In genomic region chr7:94478648-94479214, GRCh38 we compare ENCODE assay signal across 39 cellular contexts.
"Had no signal": no experiment of that assay in that cellular context is flagged by ENCODE, and none has a peak within 500 bp of the region (broad histone marks: within the 10 kb centered on the region; RNA-seq: fewer than 3 reads in every experiment).

No MANE protein-coding gene starts in this region.

- FAIRE-seq: bronchial epithelial cell, TTC549 had no signal

- DNase-seq: activated CD4-positive, alpha-beta memory T cell treated with anti-CD3 and anti-CD28 coated beads, Interleukin-2, amount 10 ng/mL, durations not matched to agents 7 days and 5 days; activated CD4-positive, alpha-beta T cell treated with anti-CD3 and anti-CD28 coated beads for 1 hour; activated CD4-positive, alpha-beta T cell treated with anti-CD3 and anti-CD28 coated beads for 36 hours; activated CD4-positive, alpha-beta T cell treated with anti-CD3 and anti-CD28 coated beads for 48 hours; activated CD4-positive, alpha-beta T cell treated with anti-CD3 and anti-CD28 coated beads, Interleukin-2, amount 10 ng/mL, durations not matched to agents 7 days and 5 days; activated CD4-positive, alpha-beta T cell treated with anti-CD3 and anti-CD28 coated beads, Interleukin-2, amount 50 U/mL, for 48 hours; activated CD4-positive, CD25-positive, alpha-beta regulatory T cell; activated CD8-positive, alpha-beta memory T cell treated with anti-CD3 and anti-CD28 coated beads for 24 hours; activated CD8-positive, alpha-beta memory T cell treated with anti-CD3 and anti-CD28 coated beads, Interleukin-2, amount 10 ng/mL, durations not matched to agents 7 days and 5 days; activated CD8-positive, alpha-beta memory T cell treated with anti-CD3 and anti-CD28 coated beads, Interleukin-2, amount 50 U/mL, for 48 hours; activated CD8-positive, alpha-beta T cell treated with anti-CD3 and anti-CD28 coated beads, Interleukin-2, amount 10 ng/mL, durations not matched to agents 7 days and 5 days; activated effector memory CD4-positive, alpha-beta T cell treated with Interleukin-2 at 50 U/mL for 16 hours; activated gamma-delta T cell; activated naive CD4-positive, alpha-beta T cell treated with anti-CD3 and anti-CD28 coated beads, Interleukin-2, amount 50 U/mL, for 16 hours; activated naive CD4-positive, alpha-beta T cell treated with Interleukin-2 at 50 U/mL for 16 hours; activated naive CD8-positive, alpha-beta T cell treated with anti-CD3 and anti-CD28 coated beads, Interleukin-2, amount 10 ng/mL, durations not matched to agents 7 days and 5 days; activated naive CD8-positive, alpha-beta T cell treated with anti-CD3 and anti-CD28 coated beads, Interleukin-2, amount 50 U/mL, for 24 hours; activated T-cell treated with anti-CD3 and anti-CD28 coated beads, Interleukin-2, amount 50 U/mL, for 24 hours; activated T-cell treated with anti-CD3 and anti-CD28 coated beads, Interleukin-2, amount 50 U/mL, for 48 hours; amygdala; anterior cingulate cortex; caudate nucleus; cerebellar nuclear complex; T-helper 1 cell; T-helper 2 cell; T-helper 9 cell; WERI-Rb-1 had no signal

- H3K4me3 ChIP-seq: ascending aorta, cardiac muscle cell had no signal

- H3K27ac ChIP-seq: ascending aorta, cardiac muscle cell, WERI-Rb-1 had no signal

- H3K36me3 Mint-ChIP-seq: activated CD8-positive, alpha-beta memory T cell treated with anti-CD3 and anti-CD28 coated beads, Interleukin-2, amount 10 ng/mL, durations not matched to agents 7 days and 5 days; activated naive CD8-positive, alpha-beta T cell; activated naive CD8-positive, alpha-beta T cell treated with anti-CD3 and anti-CD28 coated beads, Interleukin-2, amount 10 ng/mL, durations not matched to agents 7 days and 5 days; brain; WTC11 had no signal

- H3K27me3 ChIP-seq: ascending aorta, cardiac muscle cell had no signal

- H3K36me3 ChIP-seq: ascending aorta, cardiac muscle cell, WERI-Rb-1 had no signal

- H3K9me3 ChIP-seq: ascending aorta had no signal

- H3K4me3 Mint-ChIP-seq: activated CD4-positive, alpha-beta memory T cell treated with anti-CD3 and anti-CD28 coated beads, Interleukin-2, amount 10 ng/mL, durations not matched to agents 7 days and 5 days; activated CD4-positive, alpha-beta T cell treated with anti-CD3 and anti-CD28 coated beads for 36 hours; activated CD4-positive, alpha-beta T cell treated with anti-CD3 and anti-CD28 coated beads, Interleukin-2, amount 10 ng/mL, durations not matched to agents 7 days and 5 days; activated CD8-positive, alpha-beta memory T cell treated with anti-CD3 and anti-CD28 coated beads, Interleukin-2, amount 10 ng/mL, durations not matched to agents 7 days and 5 days; activated CD8-positive, alpha-beta T cell treated with anti-CD3 and anti-CD28 coated beads, Interleukin-2, amount 10 ng/mL, durations not matched to agents 7 days and 5 days; activated naive CD8-positive, alpha-beta T cell; activated naive CD8-positive, alpha-beta T cell treated with anti-CD3 and anti-CD28 coated beads, Interleukin-2, amount 10 ng/mL, durations not matched to agents 7 days and 5 days; activated naive CD8-positive, alpha-beta T cell treated with anti-CD3 and anti-CD28 coated beads, Interleukin-2, amount 50 U/mL, for 24 hours; activated T-cell treated with anti-CD3 and anti-CD28 coated beads, Interleukin-2, amount 50 U/mL, for 24 hours; brain; central memory CD8-positive, alpha-beta T cell; T-helper 1 cell treated with Interleukin-12 subunit alpha and Interleukin-12 subunit beta and Interleukin-4 antibody, amounts not matched to agents 30 μg/mL and 1 μg/mL, for 36 hours; T-helper 2 cell treated with Interferon-gamma antibody and Interleukin-4, amounts not matched to agents 5 μg/mL and 100 μg/mL, for 36 hours; WTC11 had no signal

- H3K4me1 Mint-ChIP-seq: activated CD4-positive, alpha-beta memory T cell treated with anti-CD3 and anti-CD28 coated beads, Interleukin-2, amount 10 ng/mL, durations not matched to agents 7 days and 5 days; activated CD4-positive, alpha-beta T cell treated with anti-CD3 and anti-CD28 coated beads for 36 hours; activated CD4-positive, alpha-beta T cell treated with anti-CD3 and anti-CD28 coated beads, Interleukin-2, amount 10 ng/mL, durations not matched to agents 7 days and 5 days; activated CD8-positive, alpha-beta memory T cell treated with anti-CD3 and anti-CD28 coated beads, Interleukin-2, amount 10 ng/mL, durations not matched to agents 7 days and 5 days; activated naive CD8-positive, alpha-beta T cell treated with anti-CD3 and anti-CD28 coated beads, Interleukin-2, amount 10 ng/mL, durations not matched to agents 7 days and 5 days; activated naive CD8-positive, alpha-beta T cell treated with anti-CD3 and anti-CD28 coated beads, Interleukin-2, amount 50 U/mL, for 24 hours; brain; central memory CD8-positive, alpha-beta T cell; WTC11 had no signal

- H3K4me1 ChIP-seq: ascending aorta had no signal

- ATAC-seq: activated CD4-positive, alpha-beta T cell treated with anti-CD3 and anti-CD28 coated beads for 36 hours; activated CD4-positive, CD25-positive, alpha-beta regulatory T cell treated with anti-CD3 and anti-CD28 coated beads, Interleukin-2, amount 50 U/mL, for 24 hours; activated CD8-positive, alpha-beta memory T cell treated with anti-CD3 and anti-CD28 coated beads, Interleukin-2, amount 10 ng/mL, durations not matched to agents 7 days and 5 days; activated CD8-positive, alpha-beta T cell treated with anti-CD3 and anti-CD28 coated beads, Interleukin-2, amount 10 ng/mL, durations not matched to agents 7 days and 5 days; activated naive CD8-positive, alpha-beta T cell treated with anti-CD3 and anti-CD28 coated beads, Interleukin-2, amount 50 U/mL, for 24 hours; WTC11 had no signal

- H3K9me3 Mint-ChIP-seq: activated CD4-positive, alpha-beta memory T cell treated with anti-CD3 and anti-CD28 coated beads, Interleukin-2, amount 10 ng/mL, durations not matched to agents 7 days and 5 days; activated CD4-positive, alpha-beta T cell treated with anti-CD3 and anti-CD28 coated beads, Interleukin-2, amount 10 ng/mL, durations not matched to agents 7 days and 5 days; activated naive CD8-positive, alpha-beta T cell treated with anti-CD3 and anti-CD28 coated beads, Interleukin-2, amount 10 ng/mL, durations not matched to agents 7 days and 5 days; activated naive CD8-positive, alpha-beta T cell treated with anti-CD3 and anti-CD28 coated beads, Interleukin-2, amount 50 U/mL, for 24 hours; activated T-cell treated with anti-CD3 and anti-CD28 coated beads, Interleukin-2, amount 50 U/mL, for 24 hours; activated T-helper 2 cell treated with anti-CD3 and anti-CD28 coated beads, Interferon-gamma antibody, Interleukin-2, Interleukin-4, amounts not matched to agents 10 μg/mL and 5 μg/mL and 100 μg/mL, durations not matched to agents 14 hours and 24 hours and 36 hours; brain; central memory CD8-positive, alpha-beta T cell; T-helper 1 cell treated with Interleukin-12 subunit alpha and Interleukin-12 subunit beta and Interleukin-4 antibody, amounts not matched to agents 30 μg/mL and 1 μg/mL, for 36 hours; T-helper 2 cell treated with Interferon-gamma antibody and Interleukin-4, amounts not matched to agents 5 μg/mL and 100 μg/mL, for 36 hours had no signal

- H3K27ac Mint-ChIP-seq: activated CD4-positive, alpha-beta memory T cell treated with anti-CD3 and anti-CD28 coated beads, Interleukin-2, amount 10 ng/mL, durations not matched to agents 7 days and 5 days; activated CD4-positive, alpha-beta T cell treated with anti-CD3 and anti-CD28 coated beads for 36 hours; activated CD4-positive, alpha-beta T cell treated with anti-CD3 and anti-CD28 coated beads, Interleukin-2, amount 10 ng/mL, durations not matched to agents 7 days and 5 days; activated CD8-positive, alpha-beta memory T cell treated with anti-CD3 and anti-CD28 coated beads, Interleukin-2, amount 10 ng/mL, durations not matched to agents 7 days and 5 days; activated CD8-positive, alpha-beta T cell treated with anti-CD3 and anti-CD28 coated beads, Interleukin-2, amount 10 ng/mL, durations not matched to agents 7 days and 5 days; activated naive CD8-positive, alpha-beta T cell; activated naive CD8-positive, alpha-beta T cell treated with anti-CD3 and anti-CD28 coated beads, Interleukin-2, amount 10 ng/mL, durations not matched to agents 7 days and 5 days; activated naive CD8-positive, alpha-beta T cell treated with anti-CD3 and anti-CD28 coated beads, Interleukin-2, amount 50 U/mL, for 24 hours; activated T-cell treated with anti-CD3 and anti-CD28 coated beads, Interleukin-2, amount 50 U/mL, for 24 hours; activated T-helper 2 cell treated with anti-CD3 and anti-CD28 coated beads, Interferon-gamma antibody, Interleukin-2, Interleukin-4, amounts not matched to agents 10 μg/mL and 5 μg/mL and 100 μg/mL, durations not matched to agents 14 hours and 24 hours and 36 hours; brain; T-helper 1 cell treated with Interleukin-12 subunit alpha and Interleukin-12 subunit beta and Interleukin-4 antibody, amounts not matched to agents 30 μg/mL and 1 μg/mL, for 36 hours; T-helper 2 cell treated with Interferon-gamma antibody and Interleukin-4, amounts not matched to agents 5 μg/mL and 100 μg/mL, for 36 hours; WTC11 had no signal
